Comparison of ENCODE assay signal across 8 cellular contexts in genomic region chr1:155561812-155562580, GRCh38. TPM values are rescaled to one million over a fixed set of nuclear protein-coding genes. Genes with fewer than 3 reads are reported as not detected.
A peak's percentile ranks its signal among the peaks of the same experiment; 100 is the strongest.
DNase-seq lines count a peak whose midpoint lies in the region; ATAC-seq and TF ChIP-seq lines count a peak whose summit lies in the region.
"Not testable (repeated sequence)": the region's sequence is repeated elsewhere in the genome, so short reads cannot be mapped to it uniquely, and the experiment has no call there.

No MANE protein-coding gene starts in this region.

- intact Hi-C loops in mucosa of descending colon (cut with DNase I, micrococcal nuclease): not testable (repeated sequence)

- DNase-seq in HL-60 (ENCODE audit: low read depth in 1 of 2, low spot score in 1 of 2): peak in 1 of 2 experiments; percentile 30
- peak; percentile 51 for DNase-seq in SK-MEL-5 (ENCODE audit: low read depth, low spot score)
- peak; percentile 55 for DNase-seq in activated effector memory CD4-positive, alpha-beta T cell treated with Interleukin-2 at 50 U/mL for 16 hours
- DNase-seq in mucosa of descending colon: peak; percentile 54 to 72 (median 69)
- DNase-seq in stimulated activated CD4-positive, alpha-beta T cell treated with anti-CD3 and anti-CD28 coated beads, TNF-alpha, amount 100 ng/mL, for 24 hours (ENCODE audit: low read depth in 3 of 3): peak; percentile 36 to 56 (median 37)

- not testable (repeated sequence) for TF ChIP-seq CTCF in HL-60 (IDR thresholded peaks at IDR 0.05; ENCODE audit: insufficient read depth, low read length); mucosa of descending colon (IDR thresholded peaks at IDR 0.05)

- H4K20me1 ChIP-seq in BLaER1: peaks cover 72% of the 10 kb centered on the region

- H3K27me3 ChIP-seq in BLaER1; HL-60 (ENCODE audit: insufficient read depth, poor library complexity, severe bottlenecking); esophagus (ENCODE audit: control insufficient read depth in 1 of 2, insufficient read depth in 2 of 2, low read length in 2 of 2): not testable (repeated sequence)

- peak overlapping the region; percentile 94 for H3K4me3 ChIP-seq in BLaER1
- peak overlapping the region; percentile 75 for H3K4me3 ChIP-seq in HL-60 (replicated peaks; ENCODE audit: insufficient read depth, low read length)
- peak overlapping the region; percentile 94 to 99 for H3K4me3 ChIP-seq in esophagus (ENCODE audit: low read depth in 1 of 2, low read length in 2 of 2)
- peak overlapping the region; percentile 87 for H3K4me3 ChIP-seq in mucosa of descending colon

- H3K4me1 ChIP-seq in BLaER1: peaks cover 34% of the 10 kb centered on the region
- not testable (repeated sequence) for H3K4me1 ChIP-seq in esophagus (ENCODE audit: control insufficient read depth in 2 of 2, insufficient read depth in 2 of 2, low read length in 1 of 2)
- H3K4me1 ChIP-seq in mucosa of descending colon (ENCODE audit: low read depth): peaks cover 20% of the 10 kb centered on the region

- ATAC-seq in GM21381 (IDR thresholded peaks at IDR 0.05; ENCODE audit: unreplicated experiment) (peak; percentile 22), mucosa of descending colon (peak; percentile 42)

- peak overlapping the region; percentile 99 for H3K9ac ChIP-seq in BLaER1

- 0% methylated on average over 29 to 49 of the region's 54 CpGs for WGBS in esophagus, 2 donors

- H3K27ac ChIP-seq in BLaER1 (peak overlapping the region; percentile 99), HL-60 (replicated peaks) (peak overlapping the region; percentile 99), esophagus (ENCODE audit: low read depth in 2 of 2, low read length in 1 of 2) (peak overlapping the region; percentile 99 to 100)

- peaks cover 37% of the 10 kb centered on the region for H3K36me3 ChIP-seq in BLaER1
- H3K36me3 ChIP-seq in esophagus (ENCODE audit: control insufficient read depth in 2 of 2, insufficient read depth in 2 of 2, low read length in 1 of 2); mucosa of descending colon (ENCODE audit: low read depth): not testable (repeated sequence)

- peak overlapping the region; percentile 47 for H3K4me2 ChIP-seq in BLaER1

- in situ Hi-C loops in SK-MEL-5 (cut with HindIII; ENCODE audit: low pct_unique_long_range_greater_than_20kb, low sequenced_read_pairs): not testable (repeated sequence)

- not testable (repeated sequence) for H3K9me3 ChIP-seq in BLaER1; esophagus (ENCODE audit: control insufficient read depth in 2 of 2, insufficient read depth in 1 of 2, low read depth in 1 of 2, low read length in 1 of 2); mucosa of descending colon

RNA-seq across cellular contexts. Expression of gene ASH1L, which starts 0.6 kb away (rescaled TPM):
- 21.2 and 24.4 TPM in 2 replicates for total RNA-seq in SK-MEL-5 (2014; rRNA removed; shearing (Covaris generic))
- polyA plus RNA-seq in SK-MEL-5 (2015; cell fraction: cytosol; rRNA removed): 13.5 and 18.5 TPM in 2 replicates
- 25.7 and 31.9 TPM in 2 replicates for polyA plus RNA-seq in SK-MEL-5 (2015; cell fraction: nucleus; rRNA removed)
- 1 to 10 TPM; 5.9 to 7.2 TPM for polyA plus RNA-seq in esophagus
- total RNA-seq in mucosa of descending colon: 100 to 1,000 TPM in 1 of 3 donors, 10 to 100 TPM in 2; 50.4 to 100 (median 64.4) TPM

RNA-seq across cellular contexts. Expression of gene MSTO1, which starts 48.0 kb away (rescaled TPM):
- total RNA-seq in SK-MEL-5 (2014; rRNA removed; shearing (Covaris generic)): 31.6 and 34.0 TPM in 2 replicates
- 22.9 and 24.9 TPM in 2 replicates for polyA plus RNA-seq in SK-MEL-5 (2015; cell fraction: cytosol; rRNA removed)
- polyA plus RNA-seq in SK-MEL-5 (2015; cell fraction: nucleus; rRNA removed): 361 and 447 TPM in 2 replicates
- polyA plus RNA-seq in esophagus: 10 to 100 TPM; 18.5 to 27.6 TPM
- 10 to 100 TPM; 21.2 to 24.1 (median 23.1) TPM for total RNA-seq in mucosa of descending colon
